ENCODE assay signal across 11 cellular contexts in the genomic region with DNA sequence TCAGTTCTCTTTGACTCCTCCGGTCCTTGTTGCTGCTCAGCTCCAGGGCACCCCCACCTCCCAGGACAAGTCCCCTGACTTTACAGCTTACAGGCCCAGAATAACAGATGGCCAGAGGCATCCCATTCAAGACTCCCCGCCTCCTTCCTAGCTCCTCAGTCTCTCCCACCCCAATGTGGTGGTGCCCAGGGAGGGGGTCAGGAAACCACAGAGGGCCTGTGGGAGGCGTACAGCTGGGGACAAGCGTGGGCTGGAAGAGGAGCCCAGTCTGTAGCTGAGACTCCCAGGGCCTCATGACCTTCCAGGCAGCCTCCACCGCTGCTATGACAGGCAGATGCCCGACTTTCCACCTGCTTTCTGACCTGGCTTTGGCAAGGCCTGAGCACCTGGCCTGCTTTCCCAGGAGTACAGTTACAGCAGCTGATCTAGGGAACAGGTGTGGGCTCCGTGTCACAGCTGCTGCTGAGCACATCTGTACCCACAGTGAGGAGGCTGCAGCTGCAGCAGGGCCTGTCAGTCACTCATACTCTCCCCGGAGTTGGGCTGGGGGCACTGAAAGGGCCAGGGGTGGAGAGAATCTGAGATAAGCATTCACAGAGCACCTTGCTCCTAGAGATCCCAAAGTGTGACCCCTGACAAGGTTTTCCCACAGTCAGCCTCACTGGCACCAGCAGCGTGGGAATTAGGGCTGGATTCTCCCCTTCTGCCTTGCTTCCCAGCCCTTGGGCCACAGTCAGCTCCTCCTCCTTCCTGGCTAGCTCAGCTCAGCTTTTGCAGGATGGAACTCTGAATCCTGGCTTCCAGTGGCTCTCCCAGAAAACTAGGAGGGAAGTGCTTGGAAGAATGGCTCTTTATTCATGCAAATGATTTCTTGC. TPM values are rescaled to one million over a fixed set of nuclear protein-coding genes. Genes with fewer than 3 reads are reported as not detected.
A peak's percentile ranks its signal among the peaks of the same experiment; 100 is the strongest.
DNase-seq lines count a peak whose midpoint lies in the region; ATAC-seq lines count a peak whose summit lies in the region.
"Had no signal": no experiment of that assay in that cellular context is flagged by ENCODE, and none has a peak within 500 bp of the region (broad histone marks: within the 10 kb centered on the region; RNA-seq: fewer than 3 reads in every experiment).

No MANE protein-coding gene starts in this region.

- intact Hi-C loops in posterior cingulate gyrus (cut with DNase I), result loop anchor here (2.0 kb wide), 1 partner anchor 27 kb away; no protein-coding TSS in a partner anchor

- H3K14ac ChIP-seq in neuronal stem cell (ENCODE audit: low read length), result no peak overlapping the region

- ATAC-seq in GM18909 (IDR thresholded peaks at IDR 0.05; ENCODE audit: poor library complexity, unreplicated experiment) (no peak), GM18867 (IDR thresholded peaks at IDR 0.05; ENCODE audit: unreplicated experiment) (no peak)

- H3K27me3 ChIP-seq in neuronal stem cell (ENCODE audit: control insufficient read depth in 3 of 3, insufficient read depth in 3 of 3, low read depth in 1 of 3, low read length in 3 of 3), result peaks cover 0 to 38% (median 0%) of the 10 kb centered on the region in 3 experiments

- H4K8ac ChIP-seq in neuronal stem cell (ENCODE audit: low read depth, low read length), result no peak overlapping the region

- no peaks in the 10 kb centered on the region for H3K79me1 ChIP-seq in neuronal stem cell (ENCODE audit: low read depth, low read length)

- H3K23ac ChIP-seq in neuronal stem cell (ENCODE audit: low read depth, low read length, poor library complexity), result no peak overlapping the region

- peak overlapping the region; percentile 14 for H2AFZ ChIP-seq in neuronal stem cell (ENCODE audit: low read length)

- H2BK12ac ChIP-seq in neuronal stem cell (ENCODE audit: low read length), result no peak overlapping the region

- H3K36me3 ChIP-seq in neuronal stem cell (replicated peaks in 1 of 2; ENCODE audit: control insufficient read depth in 2 of 2, insufficient read depth in 2 of 2, low read length in 2 of 2), result no peaks in the 10 kb centered on the region
- H3K36me3 ChIP-seq: neutrophil had no signal

- DNase-seq in Daoy (ENCODE audit: low read depth), result peak; percentile 43
- DNase-seq in NCI-H2107 treated with DMSO at 0.1 percent for 48 hours (lab: John Stamatoyannopoulos, UW; ENCODE audit: unreplicated experiment), result peak; percentile 80
- peak; percentile 27 for DNase-seq in cerebellar cortex (ENCODE audit: low spot score)
- DNase-seq in neuronal stem cell (ENCODE audit: low spot score), result no peak
- DNase-seq in posterior cingulate gyrus, result no peak
- no peak for DNase-seq in NCI-H1694 (lab: John Stamatoyannopoulos, UW)
- DNase-seq: activated CD8-positive, alpha-beta memory T cell treated with anti-CD3 and anti-CD28 coated beads, Interleukin-2, amount 50 U/mL, for 48 hours; CD8-positive, alpha-beta memory T cell had no signal

- no peak overlapping the region for H4K91ac ChIP-seq in neuronal stem cell (ENCODE audit: low read depth, low read length, poor library complexity)

- no peak overlapping the region for H3K9ac ChIP-seq in neuronal stem cell (ENCODE audit: low read depth, low read length, poor library complexity)

- no peak overlapping the region for H2BK120ac ChIP-seq in neuronal stem cell (ENCODE audit: low read depth, low read length)

- H2BK5ac ChIP-seq in neuronal stem cell (ENCODE audit: low read length), result peak overlapping the region; percentile 55

- H3K4me1 ChIP-seq in neuronal stem cell (ENCODE audit: control insufficient read depth in 2 of 2, insufficient read depth in 1 of 2, low read depth in 1 of 2, low read length in 2 of 2), result peaks cover 12 to 13% of the 10 kb centered on the region in 2 donors

- H3K4me3 ChIP-seq in neuronal stem cell (ENCODE audit: low read length in 2 of 2), result no peak overlapping the region

- no CpG with 5 or more reads among the region's 9 CpGs for WGBS in neuronal stem cell (ENCODE audit: extremely low coverage in 2 of 2, insufficient read length in 2 of 2, insufficient replicate concordance in 1 of 2), 2 donors

- H2AK5ac ChIP-seq in neuronal stem cell (ENCODE audit: low read depth, low read length), result no peak overlapping the region

- no peak overlapping the region for H3K4ac ChIP-seq in neuronal stem cell (ENCODE audit: low read length)

- peak overlapping the region; percentile 5 for H3K18ac ChIP-seq in neuronal stem cell (ENCODE audit: low read length)

- no peaks in the 10 kb centered on the region for H3K9me3 ChIP-seq in neuronal stem cell (replicated peaks in 1 of 2; ENCODE audit: control insufficient read depth in 2 of 2, insufficient read depth in 1 of 2, low read depth in 1 of 2, low read length in 2 of 2)
- H3K9me3 ChIP-seq: neutrophil had no signal

- H2BK15ac ChIP-seq in neuronal stem cell (ENCODE audit: low read length), result peak overlapping the region; percentile 33

- no peak overlapping the region for H3K27ac ChIP-seq in neuronal stem cell (replicated peaks; ENCODE audit: low read length)
- H3K27ac ChIP-seq: neutrophil had no signal

- no peak overlapping the region for H3K4me2 ChIP-seq in neuronal stem cell (ENCODE audit: insufficient read depth, low read length, poor library complexity, severe bottlenecking)

RNA-seq across cellular contexts. Expression of a gene that starts 7.1 kb away (rescaled TPM):
- total RNA-seq in Daoy (2014; rRNA removed; shearing (Covaris generic)), result 39.2 and 51.8 TPM in 2 replicates
- 112 TPM for polyA plus RNA-seq in neuronal stem cell (2013, experiment 1 of 2)
- polyA plus RNA-seq in neuronal stem cell (2013, experiment 2 of 2), result 121 TPM

RNA-seq across cellular contexts. Expression of a gene that starts 24.9 kb away (rescaled TPM):
- 866 and 897 TPM in 2 replicates for total RNA-seq in Daoy (2014; rRNA removed; shearing (Covaris generic))
- polyA plus RNA-seq in neuronal stem cell (2013, experiment 1 of 2), result 31.8 TPM
- polyA plus RNA-seq in neuronal stem cell (2013, experiment 2 of 2), result 29.5 TPM

Comparison
In these comparisons a context has a peak if more than half of its experiments do, and no peak if none do; other contexts are left out.
1. DNase-seq: peak in Daoy (single experiment), NCI-H2107 treated with DMSO at 0.1 percent for 48 hours (single experiment) and cerebellar cortex (single experiment); none in neuronal stem cell (single experiment), posterior cingulate gyrus (0 of 10) and NCI-H1694 (single experiment).